9 cellular contexts compared by ENCODE assay signal in the genomic region with DNA sequence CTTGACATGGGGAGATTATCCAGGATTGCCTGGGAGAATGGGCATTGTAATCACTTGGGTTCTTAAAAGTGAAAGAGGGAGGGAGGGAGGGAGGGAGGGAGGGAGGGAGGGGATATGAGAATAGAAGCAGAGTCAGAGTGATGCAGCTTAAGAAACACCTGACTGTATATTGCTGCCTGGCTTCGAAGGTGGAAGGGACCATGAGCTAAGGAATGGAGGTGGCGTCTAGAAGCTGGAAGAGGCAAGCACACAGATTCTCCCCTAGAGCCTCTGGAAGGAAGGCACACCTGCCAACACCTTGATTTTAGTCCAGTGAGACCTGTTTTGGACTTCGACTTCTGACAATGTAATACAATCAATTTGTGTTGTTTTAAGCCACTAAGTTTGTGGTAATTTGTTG.
"Had no signal": no experiment of that assay in that cellular context is flagged by ENCODE, and none has a peak within 500 bp of the region (broad histone marks: within the 10 kb centered on the region; RNA-seq: fewer than 3 reads in every experiment).

No MANE protein-coding gene starts in this region.

- H2AFZ ChIP-seq: GM23248 had no signal

- H3K36me3 ChIP-seq: HAP-1 had no signal

- H3K4me1 ChIP-seq: HAP-1 had no signal

- H3K4me3 ChIP-seq: GM23248, HAP-1 had no signal

- H3K4me3 Mint-ChIP-seq: HFFc6 had no signal

- DNase-seq: GM23248, GOT3, H7, HFFc6, IMR-90, KBM-7 had no signal

- H3K27ac ChIP-seq: GM23248, HL-60 had no signal

- ATAC-seq: HCT116 had no signal

- H3K27ac Mint-ChIP-seq: HFFc6 had no signal

- H3K9me3 ChIP-seq: HAP-1 had no signal

- H3K9ac ChIP-seq: GM23248 had no signal
